8 cellular contexts compared by ENCODE assay signal in genomic region chr5:85268194-85268593, GRCh38.
"Had no signal": no experiment of that assay in that cellular context is flagged by ENCODE, and none has a peak within 500 bp of the region (broad histone marks: within the 10 kb centered on the region; RNA-seq: fewer than 3 reads in every experiment).

No MANE protein-coding gene starts in this region.

- H3K4me1 ChIP-seq: HAP-1 had no signal

- H3K36me3 ChIP-seq: HAP-1 had no signal

- H2AFZ ChIP-seq: GM23248, GM23338 had no signal

- H3K9me3 ChIP-seq: HAP-1 had no signal

- H3K4me2 ChIP-seq: GM23338 had no signal

- H3K4me3 ChIP-seq: GM23248, GM23338, HAP-1 had no signal

- DNase-seq: GM23248, GOT3, H7, H9, HCEC 1CT, HFFc6 had no signal

- H3K9ac ChIP-seq: GM23248 had no signal

- H3K27ac ChIP-seq: GM23248 had no signal
